Comparison of ENCODE assay signal across 19 cellular contexts in the genomic region with DNA sequence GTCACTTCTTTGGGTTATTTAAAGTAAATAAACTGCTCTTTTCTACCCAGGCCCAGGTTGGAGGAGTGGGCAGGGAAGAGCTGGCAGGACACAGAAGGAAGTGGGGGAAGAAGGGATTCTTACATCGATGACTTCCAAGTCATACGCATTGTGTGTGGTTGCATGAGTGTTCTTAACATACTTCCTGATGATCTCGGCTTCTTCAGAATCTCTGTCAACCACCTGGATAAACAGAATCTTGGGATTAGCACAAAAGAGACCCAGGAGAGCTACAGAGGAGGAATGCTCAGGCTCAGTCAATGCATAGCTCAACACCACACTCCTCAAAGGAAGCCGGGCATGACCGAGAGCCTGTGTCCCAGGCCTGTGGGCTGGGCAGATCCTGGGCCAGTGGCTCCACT. TPM values are rescaled to one million over a fixed set of nuclear protein-coding genes. Genes with fewer than 3 reads are reported as not detected.
DNase-seq lines count a peak whose midpoint lies in the region; ATAC-seq, FAIRE-seq and TF ChIP-seq lines count a peak whose summit lies in the region.
"Had no signal": no experiment of that assay in that cellular context is flagged by ENCODE, and none has a peak within 500 bp of the region (broad histone marks: within the 10 kb centered on the region; RNA-seq: fewer than 3 reads in every experiment).

No MANE protein-coding gene starts in this region.

- no peaks in the 10 kb centered on the region for H3K27me3 ChIP-seq in astrocyte (ENCODE audit: insufficient read depth, low read length)
- H3K27me3 ChIP-seq: Peyer's patch, right atrium auricular region, testis had no signal

- peak overlapping the region; percentile 65 for H3K27ac ChIP-seq in astrocyte (ENCODE audit: low read depth, low read length)
- H3K27ac ChIP-seq: Peyer's patch, right atrium auricular region, testis had no signal

- H3K27me3 Mint-ChIP-seq in astrocyte (ENCODE audit: low read depth, unreplicated experiment), result no peaks in the 10 kb centered on the region
- no peaks in the 10 kb centered on the region for H3K27me3 Mint-ChIP-seq in activated T-cell treated with anti-CD3 and anti-CD28 coated beads, Interleukin-2, amount 50 U/mL, for 72 hours (ENCODE audit: low read depth)
- H3K27me3 Mint-ChIP-seq: activated naive CD8-positive, alpha-beta T cell treated with anti-CD3 and anti-CD28 coated beads, Interleukin-2, amount 10 ng/mL, durations not matched to agents 7 days and 5 days had no signal

- peaks cover 8% of the 10 kb centered on the region for H3K4me1 Mint-ChIP-seq in astrocyte (ENCODE audit: low read depth, unreplicated experiment)
- H3K4me1 Mint-ChIP-seq in stimulated activated effector memory CD8-positive, alpha-beta T cell treated with anti-CD3 and anti-CD28 coated beads, Interleukin-12 subunit alpha, Interleukin-12 subunit beta, amount 100 ng/mL, for 72 hours, result no peaks in the 10 kb centered on the region
- H3K4me1 Mint-ChIP-seq in activated T-cell treated with anti-CD3 and anti-CD28 coated beads, Interleukin-2, amount 50 U/mL, for 72 hours (ENCODE audit: low read depth), result no peaks in the 10 kb centered on the region
- H3K4me1 Mint-ChIP-seq: activated naive CD8-positive, alpha-beta T cell treated with anti-CD3 and anti-CD28 coated beads, Interleukin-2, amount 10 ng/mL, durations not matched to agents 7 days and 5 days; mesothelial cell of epicardium; neural crest cell had no signal

- H3K4me3 ChIP-seq in astrocyte (ENCODE audit: insufficient read depth, low read depth, low read length) (no peak overlapping the region), fibroblast of the aortic adventitia (ENCODE audit: low read depth, low read length) (no peak overlapping the region)
- H3K4me3 ChIP-seq: Peyer's patch, right atrium auricular region, testis had no signal

- DNase-seq in HCEC 1CT (peak; percentile 43), astrocyte (ENCODE audit: low read depth) (peak; percentile 87), fibroblast of the aortic adventitia (ENCODE audit: low read depth) (peak; percentile 16), cerebellum (ENCODE audit: low spot score) (no peak), SHP77 treated with DMSO at 0.1 percent for 48 hours (lab: John Stamatoyannopoulos, UW) (no peak)
- no peak for DNase-seq in stimulated activated effector memory CD8-positive, alpha-beta T cell treated with anti-CD3 and anti-CD28 coated beads, Interleukin-12 subunit alpha, Interleukin-12 subunit beta, amount 100 ng/mL, for 72 hours (ENCODE audit: low spot score in 2 of 2)
- no peak for DNase-seq in activated T-cell treated with anti-CD3 and anti-CD28 coated beads, Interleukin-2, amount 50 U/mL, for 72 hours
- DNase-seq: activated CD4-positive, alpha-beta T cell treated with anti-CD3 and anti-CD28 coated beads, Interleukin-2, amount 50 U/mL, for 48 hours; activated naive CD8-positive, alpha-beta T cell treated with anti-CD3 and anti-CD28 coated beads, Interleukin-2, amount 10 ng/mL, durations not matched to agents 7 days and 5 days; activated T-cell treated with anti-CD3 and anti-CD28 coated beads, Interleukin-2, amount 50 U/mL, for 4 hours; KBM-7; NCI-H2171; NCI-H774; Peyer's patch; testis had no signal

- H3K79me2 ChIP-seq in astrocyte (ENCODE audit: insufficient read depth, low read length), result no peaks in the 10 kb centered on the region

- H3K9me3 ChIP-seq in astrocyte (ENCODE audit: insufficient read depth, low read depth, low read length), result no peaks in the 10 kb centered on the region
- H3K9me3 ChIP-seq: Peyer's patch, right atrium auricular region, testis had no signal

- peak overlapping the region; percentile 59 for H3K4me2 ChIP-seq in astrocyte (ENCODE audit: low read length)

- H3K27ac Mint-ChIP-seq in astrocyte (ENCODE audit: unreplicated experiment), result no peak overlapping the region
- H3K27ac Mint-ChIP-seq in stimulated activated effector memory CD8-positive, alpha-beta T cell treated with anti-CD3 and anti-CD28 coated beads, Interleukin-12 subunit alpha, Interleukin-12 subunit beta, amount 100 ng/mL, for 72 hours, result peak overlapping the region; percentile 50
- no peak overlapping the region for H3K27ac Mint-ChIP-seq in activated T-cell treated with anti-CD3 and anti-CD28 coated beads, Interleukin-2, amount 50 U/mL, for 72 hours
- H3K27ac Mint-ChIP-seq: activated naive CD8-positive, alpha-beta T cell treated with anti-CD3 and anti-CD28 coated beads, Interleukin-2, amount 10 ng/mL, durations not matched to agents 7 days and 5 days; mesothelial cell of epicardium had no signal

- peaks cover 34% of the 10 kb centered on the region for H3K36me3 Mint-ChIP-seq in astrocyte (ENCODE audit: low read depth, unreplicated experiment)
- peaks cover 100% of the 10 kb centered on the region for H3K36me3 Mint-ChIP-seq in stimulated activated effector memory CD8-positive, alpha-beta T cell treated with anti-CD3 and anti-CD28 coated beads, Interleukin-12 subunit alpha, Interleukin-12 subunit beta, amount 100 ng/mL, for 72 hours
- peaks cover 4 to 29% of the 10 kb centered on the region in 2 donors for H3K36me3 Mint-ChIP-seq in activated T-cell treated with anti-CD3 and anti-CD28 coated beads, Interleukin-2, amount 50 U/mL, for 72 hours (ENCODE audit: insufficient read depth in 2 of 2)

- H3K4me1 ChIP-seq in astrocyte (ENCODE audit: insufficient read depth, low read length), result peaks cover 11% of the 10 kb centered on the region
- H3K4me1 ChIP-seq: testis had no signal

- no peaks in the 10 kb centered on the region for H3K9me3 Mint-ChIP-seq in astrocyte (ENCODE audit: unreplicated experiment)
- no peaks in the 10 kb centered on the region for H3K9me3 Mint-ChIP-seq in stimulated activated effector memory CD8-positive, alpha-beta T cell treated with anti-CD3 and anti-CD28 coated beads, Interleukin-12 subunit alpha, Interleukin-12 subunit beta, amount 100 ng/mL, for 72 hours
- H3K9me3 Mint-ChIP-seq in activated T-cell treated with anti-CD3 and anti-CD28 coated beads, Interleukin-2, amount 50 U/mL, for 72 hours, result no peaks in the 10 kb centered on the region
- H3K9me3 Mint-ChIP-seq: activated naive CD8-positive, alpha-beta T cell treated with anti-CD3 and anti-CD28 coated beads, Interleukin-2, amount 10 ng/mL, durations not matched to agents 7 days and 5 days; activated T-cell treated with anti-CD3 and anti-CD28 coated beads, Interleukin-2, amount 50 U/mL, for 4 hours; mesothelial cell of epicardium; neural crest cell had no signal

- H4K20me1 ChIP-seq in astrocyte (ENCODE audit: insufficient read depth, low read length), result peaks cover 8% of the 10 kb centered on the region

- no peak for ATAC-seq in stimulated activated effector memory CD8-positive, alpha-beta T cell treated with anti-CD3 and anti-CD28 coated beads, Interleukin-12 subunit alpha, Interleukin-12 subunit beta, amount 100 ng/mL, for 72 hours
- no peak for ATAC-seq in activated T-cell treated with anti-CD3 and anti-CD28 coated beads, Interleukin-2, amount 50 U/mL, for 72 hours (replicated peaks in 1 of 2)
- ATAC-seq: activated T-cell treated with anti-CD3 and anti-CD28 coated beads, Interleukin-2, amount 50 U/mL, for 4 hours had no signal

- TF ChIP-seq CTCF in astrocyte (IDR thresholded peaks at IDR 0.05; ENCODE audit: insufficient read depth, low read depth, low read length) (no peak), fibroblast of the aortic adventitia (IDR thresholded peaks at IDR 0.05; ENCODE audit: insufficient read depth, low read length) (no peak)

- H3K4me3 Mint-ChIP-seq in astrocyte (ENCODE audit: unreplicated experiment), result no peak overlapping the region
- no peak overlapping the region for H3K4me3 Mint-ChIP-seq in stimulated activated effector memory CD8-positive, alpha-beta T cell treated with anti-CD3 and anti-CD28 coated beads, Interleukin-12 subunit alpha, Interleukin-12 subunit beta, amount 100 ng/mL, for 72 hours
- no peak overlapping the region for H3K4me3 Mint-ChIP-seq in activated T-cell treated with anti-CD3 and anti-CD28 coated beads, Interleukin-2, amount 50 U/mL, for 72 hours
- H3K4me3 Mint-ChIP-seq: activated naive CD8-positive, alpha-beta T cell treated with anti-CD3 and anti-CD28 coated beads, Interleukin-2, amount 10 ng/mL, durations not matched to agents 7 days and 5 days; activated T-cell treated with anti-CD3 and anti-CD28 coated beads, Interleukin-2, amount 50 U/mL, for 4 hours; mesothelial cell of epicardium; neural crest cell had no signal

- no peak overlapping the region for H2AFZ ChIP-seq in astrocyte (ENCODE audit: low read depth, low read length)

- peak overlapping the region; percentile 8 for H3K9ac ChIP-seq in astrocyte (ENCODE audit: low read length)

- H3K36me3 ChIP-seq in astrocyte (ENCODE audit: insufficient read depth, low read length), result peaks cover 49% of the 10 kb centered on the region

- FAIRE-seq in astrocyte (lab: Jason Lieb, UNC), result no peak
- FAIRE-seq: islet of Langerhans had no signal

RNA-seq across cellular contexts. Expression of a gene that starts 42.1 kb away (rescaled TPM):
- total RNA-seq in astrocyte (49.8 and 57.8 TPM in 2 replicates), fibroblast of the aortic adventitia (ENCODE audit: low replicate concordance) (67.8 and 67.9 TPM in 2 replicates), cerebellum (95.2 TPM)
- 100 to 1,000 TPM; 161 to 184 TPM for total RNA-seq in activated T-cell treated with anti-CD3 and anti-CD28 coated beads, Interleukin-2, amount 50 U/mL, for 72 hours

RNA-seq across cellular contexts. Expression of a gene that starts 56.9 kb away (rescaled TPM):
- total RNA-seq in astrocyte (2.5 and 4.0 TPM in 2 replicates), fibroblast of the aortic adventitia (ENCODE audit: low replicate concordance) (2.6 and 11.4 TPM in 2 replicates), cerebellum (9.5 TPM)
- total RNA-seq in activated T-cell treated with anti-CD3 and anti-CD28 coated beads, Interleukin-2, amount 50 U/mL, for 72 hours, result 10 to 100 TPM; 11.3 to 13.2 TPM

Comparison
In these comparisons a context has a peak if more than half of its experiments do, and no peak if none do; other contexts are left out.
1. DNase-seq: peak in HCEC 1CT (single experiment), astrocyte (single experiment) and fibroblast of the aortic adventitia (single experiment); none in stimulated activated effector memory CD8-positive, alpha-beta T cell treated with anti-CD3 and anti-CD28 coated beads, Interleukin-12 subunit alpha, Interleukin-12 subunit beta, amount 100 ng/mL, for 72 hours (0 of 2), cerebellum (single experiment), activated T-cell treated with anti-CD3 and anti-CD28 coated beads, Interleukin-2, amount 50 U/mL, for 72 hours (0 of 2) and SHP77 treated with DMSO at 0.1 percent for 48 hours (single experiment).